In the genomic region with DNA sequence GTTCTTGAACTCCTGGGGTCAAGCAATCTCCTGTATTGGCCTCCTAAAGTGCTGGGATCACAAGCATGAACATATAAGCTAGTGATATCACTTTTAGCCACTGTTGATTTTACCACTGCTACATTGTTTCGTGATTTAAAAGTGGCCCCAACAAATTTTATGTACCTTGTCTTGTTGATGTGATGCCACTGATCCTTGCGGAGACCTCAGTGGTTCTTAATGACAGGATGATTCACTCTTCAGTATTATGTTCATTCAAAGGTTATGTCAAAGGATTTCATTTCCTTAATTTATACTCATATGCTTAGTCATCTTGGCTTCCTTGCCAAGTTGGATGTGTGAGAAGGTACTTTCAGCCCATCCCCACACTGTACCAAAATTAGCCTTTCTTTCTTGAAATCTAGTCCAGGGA, we compare ENCODE assay signal across 1 cellular context.
TF ChIP-seq lines count a peak whose summit lies in the region.

No MANE protein-coding gene starts in this region.

TF ChIP-seq in HEK293, 187 proteins besides CTCF, POLR2A, EP300 and RAD21 (continued from another document and continues in another):
- TF ChIP-seq ZNF449 (tag by site-specific recombination; IDR thresholded peaks at IDR 0.05) (no peak), GLIS1 (tag by site-specific recombination; IDR thresholded peaks at IDR 0.05) (peak; percentile 55; the same call in 1 of the 2 replicates), ZNF292 (tag by site-specific recombination; IDR thresholded peaks at IDR 0.05; ENCODE audit: borderline replicate concordance, low read depth) (no peak), ZIC2 (tag by site-specific recombination; IDR thresholded peaks at IDR 0.05) (peak; percentile 44; the same call in 1 of the 2 replicates), ZSCAN16 (tag by site-specific recombination; IDR thresholded peaks at IDR 0.05) (no peak), TSHZ1 (tag by site-specific recombination; IDR thresholded peaks at IDR 0.05; ENCODE audit: borderline replicate concordance) (no peak), PATZ1 (tag by site-specific recombination; IDR thresholded peaks at IDR 0.05) (no peak), ZNF664 (tag by site-specific recombination; IDR thresholded peaks at IDR 0.05) (no peak), ZNF18 (tag by site-specific recombination; IDR thresholded peaks at IDR 0.05) (no peak), YY2 (tag by site-specific recombination; IDR thresholded peaks at IDR 0.05) (no peak), ZNF266 (tag by site-specific recombination; IDR thresholded peaks at IDR 0.05; ENCODE audit: low read depth) (no peak), BCL11A (tag by site-specific recombination; IDR thresholded peaks at IDR 0.05; ENCODE audit: low read depth) (no peak), ZEB2 (tag by site-specific recombination; IDR thresholded peaks at IDR 0.05) (no peak), SCRT2 (tag by site-specific recombination; IDR thresholded peaks at IDR 0.05) (no peak), SP7 (tag by site-specific recombination; IDR thresholded peaks at IDR 0.05) (peak; percentile 51; the same call in 1 of the 2 replicates), ZNF510 (tag by site-specific recombination; IDR thresholded peaks at IDR 0.05; ENCODE audit: insufficient replicate concordance) (no peak), ZNF660 (tag by site-specific recombination; IDR thresholded peaks at IDR 0.05) (no peak), ZNF394 (tag by site-specific recombination; IDR thresholded peaks at IDR 0.05; ENCODE audit: borderline replicate concordance) (no peak), ZNF211 (tag by site-specific recombination; IDR thresholded peaks at IDR 0.05; ENCODE audit: low read depth) (no peak), ZNF112 (tag by site-specific recombination; IDR thresholded peaks at IDR 0.05) (0 out of 2 replicates have a peak, but pooled peaks have one; percentile 29), IKZF3 (tag by site-specific recombination; IDR thresholded peaks at IDR 0.05) (no peak), ZNF184 (tag by site-specific recombination; IDR thresholded peaks at IDR 0.05) (0 out of 2 replicates have a peak, but pooled peaks have one; percentile 49), ZNF571 (tag by site-specific recombination; IDR thresholded peaks at IDR 0.05) (0 out of 2 replicates have a peak, but pooled peaks have one; percentile 29), ZNF580 (tag by site-specific recombination; IDR thresholded peaks at IDR 0.05) (no peak), ZFP41 (tag by site-specific recombination; IDR thresholded peaks at IDR 0.05; ENCODE audit: borderline replicate concordance) (no peak), ZNF114 (tag by site-specific recombination; IDR thresholded peaks at IDR 0.05) (no peak), BCL6B (tag by site-specific recombination; IDR thresholded peaks at IDR 0.05) (no peak), ZNF645 (tag by site-specific recombination; IDR thresholded peaks at IDR 0.05) (no peak), MZF1 (tag by site-specific recombination; IDR thresholded peaks at IDR 0.05; ENCODE audit: borderline replicate concordance) (no peak), ZNF654 (tag by site-specific recombination; IDR thresholded peaks at IDR 0.05; ENCODE audit: low read depth) (0 out of 2 replicates have a peak, but pooled peaks have one; percentile 8), OSR2 (tag by site-specific recombination; IDR thresholded peaks at IDR 0.05) (peak; percentile 71), ZNF621 (tag by site-specific recombination; IDR thresholded peaks at IDR 0.05) (no peak), AEBP2 (tag by site-specific recombination; IDR thresholded peaks at IDR 0.05; ENCODE audit: borderline replicate concordance) (no peak), FEZF1 (tag by site-specific recombination; IDR thresholded peaks at IDR 0.05) (peak; percentile 37; the same call in 1 of the 2 replicates), ZNF10 (tag by site-specific recombination; IDR thresholded peaks at IDR 0.05) (no peak), ZNF747 (tag by site-specific recombination; IDR thresholded peaks at IDR 0.05) (no peak)
- TF ChIP-seq, protein P1, sequence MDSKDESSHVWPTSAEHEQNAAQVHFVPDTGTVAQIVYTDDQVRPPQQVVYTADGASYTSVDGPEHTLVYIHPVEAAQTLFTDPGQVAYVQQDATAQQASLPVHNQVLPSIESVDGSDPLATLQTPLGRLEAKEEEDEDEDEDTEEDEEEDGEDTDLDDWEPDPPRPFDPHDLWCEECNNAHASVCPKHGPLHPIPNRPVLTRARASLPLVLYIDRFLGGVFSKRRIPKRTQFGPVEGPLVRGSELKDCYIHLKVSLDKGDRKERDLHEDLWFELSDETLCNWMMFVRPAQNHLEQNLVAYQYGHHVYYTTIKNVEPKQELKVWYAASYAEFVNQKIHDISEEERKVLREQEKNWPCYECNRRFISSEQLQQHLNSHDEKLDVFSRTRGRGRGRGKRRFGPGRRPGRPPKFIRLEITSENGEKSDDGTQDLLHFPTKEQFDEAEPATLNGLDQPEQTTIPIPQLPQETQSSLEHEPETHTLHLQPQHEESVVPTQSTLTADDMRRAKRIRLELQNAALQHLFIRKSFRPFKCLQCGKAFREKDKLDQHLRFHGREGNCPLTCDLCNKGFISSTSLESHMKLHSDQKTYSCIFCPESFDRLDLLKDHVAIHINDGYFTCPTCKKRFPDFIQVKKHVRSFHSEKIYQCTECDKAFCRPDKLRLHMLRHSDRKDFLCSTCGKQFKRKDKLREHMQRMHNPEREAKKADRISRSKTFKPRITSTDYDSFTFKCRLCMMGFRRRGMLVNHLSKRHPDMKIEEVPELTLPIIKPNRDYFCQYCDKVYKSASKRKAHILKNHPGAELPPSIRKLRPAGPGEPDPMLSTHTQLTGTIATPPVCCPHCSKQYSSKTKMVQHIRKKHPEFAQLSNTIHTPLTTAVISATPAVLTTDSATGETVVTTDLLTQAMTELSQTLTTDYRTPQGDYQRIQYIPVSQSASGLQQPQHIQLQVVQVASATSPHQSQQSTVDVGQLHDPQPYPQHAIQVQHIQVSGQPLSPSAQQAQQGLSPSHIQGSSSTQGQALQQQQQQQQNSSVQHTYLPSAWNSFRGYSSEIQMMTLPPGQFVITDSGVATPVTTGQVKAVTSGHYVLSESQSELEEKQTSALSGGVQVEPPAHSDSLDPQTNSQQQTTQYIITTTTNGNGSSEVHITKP (tag by site-specific recombination; IDR thresholded peaks at IDR 0.05) = no peak
- TF ChIP-seq, protein P2, sequence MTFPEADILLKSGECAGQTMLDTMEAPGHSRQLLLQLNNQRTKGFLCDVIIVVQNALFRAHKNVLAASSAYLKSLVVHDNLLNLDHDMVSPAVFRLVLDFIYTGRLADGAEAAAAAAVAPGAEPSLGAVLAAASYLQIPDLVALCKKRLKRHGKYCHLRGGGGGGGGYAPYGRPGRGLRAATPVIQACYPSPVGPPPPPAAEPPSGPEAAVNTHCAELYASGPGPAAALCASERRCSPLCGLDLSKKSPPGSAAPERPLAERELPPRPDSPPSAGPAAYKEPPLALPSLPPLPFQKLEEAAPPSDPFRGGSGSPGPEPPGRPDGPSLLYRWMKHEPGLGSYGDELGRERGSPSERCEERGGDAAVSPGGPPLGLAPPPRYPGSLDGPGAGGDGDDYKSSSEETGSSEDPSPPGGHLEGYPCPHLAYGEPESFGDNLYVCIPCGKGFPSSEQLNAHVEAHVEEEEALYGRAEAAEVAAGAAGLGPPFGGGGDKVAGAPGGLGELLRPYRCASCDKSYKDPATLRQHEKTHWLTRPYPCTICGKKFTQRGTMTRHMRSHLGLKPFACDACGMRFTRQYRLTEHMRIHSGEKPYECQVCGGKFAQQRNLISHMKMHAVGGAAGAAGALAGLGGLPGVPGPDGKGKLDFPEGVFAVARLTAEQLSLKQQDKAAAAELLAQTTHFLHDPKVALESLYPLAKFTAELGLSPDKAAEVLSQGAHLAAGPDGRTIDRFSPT (tag by site-specific recombination; IDR thresholded peaks at IDR 0.05) = no peak
